ENCODE assay signal across 9 cellular contexts in genomic region chr10:11539191-11539868, GRCh38.
A peak's percentile ranks its signal among the peaks of the same experiment; 100 is the strongest.
DNase-seq lines count a peak whose midpoint lies in the region; ATAC-seq and TF ChIP-seq lines count a peak whose summit lies in the region.
"Had no signal": no experiment of that assay in that cellular context is flagged by ENCODE, and none has a peak within 500 bp of the region (broad histone marks: within the 10 kb centered on the region; RNA-seq: fewer than 3 reads in every experiment).

No MANE protein-coding gene starts in this region.

- H3K36me3 Mint-ChIP-seq in Calu3 (ENCODE audit: insufficient read depth, unreplicated experiment) (no peaks in the 10 kb centered on the region), progenitor cell of endocrine pancreas (ENCODE audit: insufficient read depth) (no peaks in the 10 kb centered on the region)

- intact Hi-C loops in Calu3 (cut with micrococcal nuclease; ENCODE audit: unreplicated experiment) (no loop called here), stomach (cut with DNase I; ENCODE audit: low total_unique reads) (no loop called here)

- H3K4me3 ChIP-seq in lung (no peak overlapping the region), stomach (no peak overlapping the region)

- H3K36me3 ChIP-seq in lung (ENCODE audit: control insufficient read depth in 2 of 2, insufficient read depth in 2 of 2, low read length in 2 of 2) (no peaks in the 10 kb centered on the region), stomach (no peaks in the 10 kb centered on the region)

- H3K9me3 ChIP-seq in lung (ENCODE audit: control insufficient read depth in 2 of 2, insufficient read depth in 1 of 2, low read length in 1 of 2) = no peaks in the 10 kb centered on the region
- H3K9me3 ChIP-seq in stomach = no peaks in the 10 kb centered on the region

- H3K9me3 Mint-ChIP-seq in Calu3 (ENCODE audit: low read depth, unreplicated experiment) = no peaks in the 10 kb centered on the region
- no peaks in the 10 kb centered on the region for H3K9me3 Mint-ChIP-seq in progenitor cell of endocrine pancreas (ENCODE audit: low read depth)

- ATAC-seq in lung (ENCODE audit: insufficient read depth, low FRiP score) (peak; percentile 68), GM19351 (IDR thresholded peaks at IDR 0.05; ENCODE audit: unreplicated experiment) (no peak)

- CTCF ChIA-PET in Calu3 (lab: Charles Lee) = interaction anchor here (0.6 to 2.0 kb wide), 4 partner anchors 9 to 281 kb away, joined by 3 to 4 read pairs (median 4); no protein-coding TSS in a partner anchor

- H3K4me3 Mint-ChIP-seq in Calu3 (ENCODE audit: low read depth, unreplicated experiment) (no peak overlapping the region), progenitor cell of endocrine pancreas (ENCODE audit: low read depth) (no peak overlapping the region)

- TF ChIP-seq CTCF in Calu3 (IDR thresholded peaks at IDR 0.05; ENCODE audit: unreplicated experiment) = no peak
- TF ChIP-seq CTCF in lung (IDR thresholded peaks at IDR 0.05; ENCODE audit: control extremely low read depth, extremely low read depth) = no peak
- TF ChIP-seq CTCF in stomach (IDR thresholded peaks at IDR 0.05) = no peak
- TF ChIP-seq CTCF in progenitor cell of endocrine pancreas (IDR thresholded peaks at IDR 0.05; ENCODE audit: unreplicated experiment) = no peak

- no TSS peak for BruUV-seq in Calu3 (replicated peaks; lab: Mats Ljungman, UMichigan)

- no peak overlapping the region for H3K27ac ChIP-seq in lung (ENCODE audit: low read depth in 1 of 2, low read length in 1 of 2)
- no peak overlapping the region for H3K27ac ChIP-seq in stomach

- H3K4me1 ChIP-seq in lung (ENCODE audit: control insufficient read depth in 2 of 2, insufficient read depth in 2 of 2, low read length in 2 of 2) (peaks cover 0 to 5% of the 10 kb centered on the region in 2 donors), stomach (peaks cover 0 to 5% (median 4%) of the 10 kb centered on the region in 4 donors)

- no peak for DNase-seq in Calu3
- DNase-seq in HCEC 1CT = peak; percentile 63
- peak; percentile 55 for DNase-seq in amniotic epithelial cell (ENCODE audit: low read depth)
- DNase-seq in lung (ENCODE audit: low spot score) = no peak
- no peak for DNase-seq in stomach
- no peak for DNase-seq in progenitor cell of endocrine pancreas (ENCODE audit: low spot score, unreplicated experiment)
- DNase-seq: activated CD4-positive, CD25-positive, alpha-beta regulatory T cell treated with anti-CD3 and anti-CD28 coated beads, Interleukin-2, amount 50 U/mL, for 72 hours; NCI-H187 treated with DMSO at 0.1 percent for 48 hours had no signal

- peaks cover 23% of the 10 kb centered on the region for H3K4me1 Mint-ChIP-seq in Calu3 (ENCODE audit: low read depth, unreplicated experiment)
- peaks cover 14% of the 10 kb centered on the region for H3K4me1 Mint-ChIP-seq in progenitor cell of endocrine pancreas (ENCODE audit: low read depth)

- H3K27me3 ChIP-seq in lung (ENCODE audit: control insufficient read depth, insufficient read depth) (no peaks in the 10 kb centered on the region), stomach (no peaks in the 10 kb centered on the region)

- WGBS in lung, 2 donors = 88 to 99% methylated on average over 2 of the region's 2 CpGs
- 69 to 82% (median 72%) methylated on average over 2 of the region's 2 CpGs for WGBS in stomach, 5 donors

- TF ChIP-seq POLR2A in stomach (IDR thresholded peaks at IDR 0.05) = no peak

- no peak for TF ChIP-seq EP300 in stomach (IDR thresholded peaks at IDR 0.05)

- peak overlapping the region; percentile 57 for H3K27ac Mint-ChIP-seq in Calu3 (ENCODE audit: unreplicated experiment)
- no peak overlapping the region for H3K27ac Mint-ChIP-seq in progenitor cell of endocrine pancreas

- H3K27me3 Mint-ChIP-seq in Calu3 (ENCODE audit: unreplicated experiment) (no peaks in the 10 kb centered on the region), progenitor cell of endocrine pancreas (no peaks in the 10 kb centered on the region)

Comparison
In these comparisons a context has a peak if more than half of its experiments do, and no peak if none do; other contexts are left out.
1. DNase-seq: peak in HCEC 1CT (single experiment) and amniotic epithelial cell (single experiment); none in Calu3 (single experiment), lung (single experiment), stomach (single experiment) and progenitor cell of endocrine pancreas (single experiment).